In genomic region chr9:130186839-130187522, GRCh38 we compare ENCODE assay signal across 1 cellular context.
A peak's percentile ranks its signal among the peaks of the same experiment; 100 is the strongest.
TF ChIP-seq lines count a peak whose summit lies in the region.

No MANE protein-coding gene starts in this region.

TF ChIP-seq in HepG2, 621 proteins besides CTCF, POLR2A, EP300 and RAD21 (continued from another document and continues in another):
- TF ChIP-seq ZNF503 (CRISPR knock-in tag; IDR thresholded peaks at IDR 0.05) (no peak), XRCC5 (optimal IDR thresholded peaks at IDR 0.05; ENCODE audit: low read length) (no peak), ZNF839 (CRISPR knock-in tag; IDR thresholded peaks at IDR 0.05; ENCODE audit: borderline replicate concordance) (no peak), ZNF253 (CRISPR knock-in tag; IDR thresholded peaks at IDR 0.05; ENCODE audit: borderline replicate concordance) (no peak), ATF7 (IDR thresholded peaks at IDR 0.05) (no peak), ATF7 (CRISPR knock-in tag; IDR thresholded peaks at IDR 0.05) (no peak), E2F5 (CRISPR knock-in tag; conservative IDR thresholded peaks at IDR 0.05) (no peak), CENPBD1 (CRISPR knock-in tag; IDR thresholded peaks at IDR 0.05; ENCODE audit: borderline replicate concordance, low read depth) (no peak; the same call in 1 of the 2 replicates), FOXO1 (CRISPR knock-in tag; IDR thresholded peaks at IDR 0.05) (no peak), SATB2 (CRISPR knock-in tag; IDR thresholded peaks at IDR 0.05) (no peak), ZNF670 (CRISPR knock-in tag; IDR thresholded peaks at IDR 0.05; ENCODE audit: borderline replicate concordance) (no peak), ELF1 (CRISPR knock-in tag; IDR thresholded peaks at IDR 0.05) (no peak), HNRNPLL (IDR thresholded peaks at IDR 0.05; ENCODE audit: low read depth, low read length, poor library complexity, severe bottlenecking) (peak; percentile 17), CC2D1A (CRISPR knock-in tag; IDR thresholded peaks at IDR 0.05) (no peak), ZSCAN21 (CRISPR knock-in tag; IDR thresholded peaks at IDR 0.05; ENCODE audit: borderline replicate concordance) (no peak), DMAP1 (CRISPR knock-in tag; IDR thresholded peaks at IDR 0.05) (no peak; the same call in 1 of the 2 replicates), ZNF609 (CRISPR knock-in tag; IDR thresholded peaks at IDR 0.05; ENCODE audit: borderline replicate concordance) (0 out of 2 replicates have a peak, but pooled peaks have one; percentile 15), PITX1 (CRISPR knock-in tag; IDR thresholded peaks at IDR 0.05) (no peak), BCLAF1 (IDR thresholded peaks at IDR 0.05) (no peak), HOXD1 (CRISPR knock-in tag; IDR thresholded peaks at IDR 0.05) (0 out of 2 replicates have a peak, but pooled peaks have one; percentile 8), ZNF549 (CRISPR knock-in tag; IDR thresholded peaks at IDR 0.05) (no peak), ZNF570 (CRISPR knock-in tag; IDR thresholded peaks at IDR 0.05; ENCODE audit: borderline replicate concordance) (no peak), ZSCAN31 (CRISPR knock-in tag; IDR thresholded peaks at IDR 0.05; ENCODE audit: low read depth) (no peak), SNAPC2 (CRISPR knock-in tag; IDR thresholded peaks at IDR 0.05) (no peak), CHD2 (IDR thresholded peaks at IDR 0.05; ENCODE audit: low read depth, low read length) (no peak), ZNF136 (CRISPR knock-in tag; IDR thresholded peaks at IDR 0.05; ENCODE audit: low read depth) (no peak), IRF9 (CRISPR knock-in tag; IDR thresholded peaks at IDR 0.05; ENCODE audit: borderline replicate concordance) (no peak), TBP (CRISPR knock-in tag; IDR thresholded peaks at IDR 0.05) (no peak), KAT7 (CRISPR knock-in tag; IDR thresholded peaks at IDR 0.05; ENCODE audit: borderline replicate concordance) (no peak), TGIF2 (CRISPR knock-in tag; IDR thresholded peaks at IDR 0.05) (no peak), JUND (CRISPR knock-in tag; IDR thresholded peaks at IDR 0.05) (peak; percentile 73; the same call in 1 of the 2 replicates), ZNF205 (CRISPR knock-in tag; IDR thresholded peaks at IDR 0.05) (no peak), ZNF776 (CRISPR knock-in tag; IDR thresholded peaks at IDR 0.05) (no peak), ZNF678 (CRISPR knock-in tag; IDR thresholded peaks at IDR 0.05) (0 out of 2 replicates have a peak, but pooled peaks have one; percentile 42), ZSCAN22 (CRISPR knock-in tag; IDR thresholded peaks at IDR 0.05) (0 out of 2 replicates have a peak, but pooled peaks have one; percentile 42), ZNF691 (CRISPR knock-in tag; IDR thresholded peaks at IDR 0.05; ENCODE audit: borderline replicate concordance, low read depth) (0 out of 2 replicates have a peak, but pooled peaks have one; percentile 54), TAF1 (CRISPR knock-in tag; IDR thresholded peaks at IDR 0.05) (peak; percentile 37; the same call in 1 of the 2 replicates), ZNF207 (IDR thresholded peaks at IDR 0.05; ENCODE audit: borderline replicate concordance) (no peak)
- TF ChIP-seq, protein P1, sequence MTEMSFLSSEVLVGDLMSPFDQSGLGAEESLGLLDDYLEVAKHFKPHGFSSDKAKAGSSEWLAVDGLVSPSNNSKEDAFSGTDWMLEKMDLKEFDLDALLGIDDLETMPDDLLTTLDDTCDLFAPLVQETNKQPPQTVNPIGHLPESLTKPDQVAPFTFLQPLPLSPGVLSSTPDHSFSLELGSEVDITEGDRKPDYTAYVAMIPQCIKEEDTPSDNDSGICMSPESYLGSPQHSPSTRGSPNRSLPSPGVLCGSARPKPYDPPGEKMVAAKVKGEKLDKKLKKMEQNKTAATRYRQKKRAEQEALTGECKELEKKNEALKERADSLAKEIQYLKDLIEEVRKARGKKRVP (CRISPR knock-in tag; IDR thresholded peaks at IDR 0.05), result no peak
- TF ChIP-seq, protein P2, sequence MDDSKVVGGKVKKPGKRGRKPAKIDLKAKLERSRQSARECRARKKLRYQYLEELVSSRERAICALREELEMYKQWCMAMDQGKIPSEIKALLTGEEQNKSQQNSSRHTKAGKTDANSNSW (CRISPR knock-in tag; IDR thresholded peaks at IDR 0.05; ENCODE audit: borderline replicate concordance), result no peak
- TF ChIP-seq, protein P3, sequence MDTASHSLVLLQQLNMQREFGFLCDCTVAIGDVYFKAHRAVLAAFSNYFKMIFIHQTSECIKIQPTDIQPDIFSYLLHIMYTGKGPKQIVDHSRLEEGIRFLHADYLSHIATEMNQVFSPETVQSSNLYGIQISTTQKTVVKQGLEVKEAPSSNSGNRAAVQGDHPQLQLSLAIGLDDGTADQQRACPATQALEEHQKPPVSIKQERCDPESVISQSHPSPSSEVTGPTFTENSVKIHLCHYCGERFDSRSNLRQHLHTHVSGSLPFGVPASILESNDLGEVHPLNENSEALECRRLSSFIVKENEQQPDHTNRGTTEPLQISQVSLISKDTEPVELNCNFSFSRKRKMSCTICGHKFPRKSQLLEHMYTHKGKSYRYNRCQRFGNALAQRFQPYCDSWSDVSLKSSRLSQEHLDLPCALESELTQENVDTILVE (CRISPR knock-in tag; IDR thresholded peaks at IDR 0.05), result no peak
- TF ChIP-seq, protein P4, sequence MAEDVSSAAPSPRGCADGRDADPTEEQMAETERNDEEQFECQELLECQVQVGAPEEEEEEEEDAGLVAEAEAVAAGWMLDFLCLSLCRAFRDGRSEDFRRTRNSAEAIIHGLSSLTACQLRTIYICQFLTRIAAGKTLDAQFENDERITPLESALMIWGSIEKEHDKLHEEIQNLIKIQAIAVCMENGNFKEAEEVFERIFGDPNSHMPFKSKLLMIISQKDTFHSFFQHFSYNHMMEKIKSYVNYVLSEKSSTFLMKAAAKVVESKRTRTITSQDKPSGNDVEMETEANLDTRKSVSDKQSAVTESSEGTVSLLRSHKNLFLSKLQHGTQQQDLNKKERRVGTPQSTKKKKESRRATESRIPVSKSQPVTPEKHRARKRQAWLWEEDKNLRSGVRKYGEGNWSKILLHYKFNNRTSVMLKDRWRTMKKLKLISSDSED (CRISPR knock-in tag; IDR thresholded peaks at IDR 0.05), result no peak
- TF ChIP-seq, protein P5, sequence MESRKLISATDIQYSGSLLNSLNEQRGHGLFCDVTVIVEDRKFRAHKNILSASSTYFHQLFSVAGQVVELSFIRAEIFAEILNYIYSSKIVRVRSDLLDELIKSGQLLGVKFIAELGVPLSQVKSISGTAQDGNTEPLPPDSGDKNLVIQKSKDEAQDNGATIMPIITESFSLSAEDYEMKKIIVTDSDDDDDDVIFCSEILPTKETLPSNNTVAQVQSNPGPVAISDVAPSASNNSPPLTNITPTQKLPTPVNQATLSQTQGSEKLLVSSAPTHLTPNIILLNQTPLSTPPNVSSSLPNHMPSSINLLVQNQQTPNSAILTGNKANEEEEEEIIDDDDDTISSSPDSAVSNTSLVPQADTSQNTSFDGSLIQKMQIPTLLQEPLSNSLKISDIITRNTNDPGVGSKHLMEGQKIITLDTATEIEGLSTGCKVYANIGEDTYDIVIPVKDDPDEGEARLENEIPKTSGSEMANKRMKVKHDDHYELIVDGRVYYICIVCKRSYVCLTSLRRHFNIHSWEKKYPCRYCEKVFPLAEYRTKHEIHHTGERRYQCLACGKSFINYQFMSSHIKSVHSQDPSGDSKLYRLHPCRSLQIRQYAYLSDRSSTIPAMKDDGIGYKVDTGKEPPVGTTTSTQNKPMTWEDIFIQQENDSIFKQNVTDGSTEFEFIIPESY (CRISPR knock-in tag; IDR thresholded peaks at IDR 0.05), result 0 out of 2 replicates have a peak, but pooled peaks have one; percentile 29
